ENCODE assay signal across 9 cellular contexts in genomic region chr9:70480405-70480980, GRCh38.
DNase-seq lines count a peak whose midpoint lies in the region; FAIRE-seq and TF ChIP-seq lines count a peak whose summit lies in the region.
"Had no signal": no experiment of that assay in that cellular context is flagged by ENCODE, and none has a peak within 500 bp of the region (broad histone marks: within the 10 kb centered on the region; RNA-seq: fewer than 3 reads in every experiment).

No MANE protein-coding gene starts in this region.

- no peaks in the 10 kb centered on the region for H3K27me3 ChIP-seq in esophagus squamous epithelium

- FAIRE-seq in HTR-8/SVneo (lab: Jason Lieb, UNC): no peak

- no peaks in the 10 kb centered on the region for H3K9me3 ChIP-seq in esophagus squamous epithelium

- peaks cover 0 to 6% (median 0%) of the 10 kb centered on the region in 3 donors for H3K27me3 Mint-ChIP-seq in CD14-positive monocyte (ENCODE audit: low read depth in 3 of 3)
- no peaks in the 10 kb centered on the region for H3K27me3 Mint-ChIP-seq in activated T-cell treated with anti-CD3 and anti-CD28 coated beads, Interleukin-2, amount 50 U/mL, for 24 hours

- no peak overlapping the region for H3K27ac Mint-ChIP-seq in CD14-positive monocyte
- H3K27ac Mint-ChIP-seq in activated T-cell treated with anti-CD3 and anti-CD28 coated beads, Interleukin-2, amount 50 U/mL, for 24 hours: no peak overlapping the region

- peak in 2 of 4 donors; percentile 65 to 83 for TF ChIP-seq POLR2A in esophagus squamous epithelium (IDR thresholded peaks at IDR 0.05)

- H3K36me3 Mint-ChIP-seq in CD14-positive monocyte: no peaks in the 10 kb centered on the region
- H3K36me3 Mint-ChIP-seq in activated T-cell treated with anti-CD3 and anti-CD28 coated beads, Interleukin-2, amount 50 U/mL, for 24 hours (ENCODE audit: low read depth): no peaks in the 10 kb centered on the region

- no peaks in the 10 kb centered on the region for H3K36me3 ChIP-seq in esophagus squamous epithelium

- H3K4me1 Mint-ChIP-seq in CD14-positive monocyte: peaks cover 10% of the 10 kb centered on the region
- H3K4me1 Mint-ChIP-seq in activated T-cell treated with anti-CD3 and anti-CD28 coated beads, Interleukin-2, amount 50 U/mL, for 24 hours (ENCODE audit: low read depth): peaks cover 12% of the 10 kb centered on the region

- no peak for TF ChIP-seq CTCF in AG10803 (conservative IDR thresholded peaks at IDR 0.05; ENCODE audit: low read length)
- no peak for TF ChIP-seq CTCF in esophagus squamous epithelium (IDR thresholded peaks at IDR 0.05)
- no peak for TF ChIP-seq CTCF in CD14-positive monocyte (IDR thresholded peaks at IDR 0.05)

- no peaks in the 10 kb centered on the region for H3K9me3 Mint-ChIP-seq in CD14-positive monocyte
- H3K9me3 Mint-ChIP-seq in activated T-cell treated with anti-CD3 and anti-CD28 coated beads, Interleukin-2, amount 50 U/mL, for 24 hours: no peaks in the 10 kb centered on the region

- H3K4me1 ChIP-seq in esophagus squamous epithelium: peaks cover 38 to 82% (median 64%) of the 10 kb centered on the region in 3 donors

- 1 to 33% methylated on average over 10 to 13 of the region's 15 CpGs for WGBS in esophagus squamous epithelium, 2 donors

- H3K27ac ChIP-seq in esophagus squamous epithelium: peak overlapping the region; percentile 92 to 97 (median 96)
- H3K27ac ChIP-seq: KMS-11 had no signal

- H3K4me3 Mint-ChIP-seq in CD14-positive monocyte: peak overlapping the region in 1 of 2 donors; percentile 31
- H3K4me3 Mint-ChIP-seq in activated T-cell treated with anti-CD3 and anti-CD28 coated beads, Interleukin-2, amount 50 U/mL, for 24 hours: no peak overlapping the region

- intact Hi-C loops in esophagus squamous epithelium (cut with DNase I) (loop anchor here (2.0 kb wide), 1 partner anchor 60 kb away; no protein-coding TSS in a partner anchor), CD14-positive monocyte (cut with micrococcal nuclease) (loop anchor here (5.0 to 10.0 kb wide), 3 partner anchors 56 to 122 kb away; no protein-coding TSS in a partner anchor)

- H3K4me3 ChIP-seq in AG10803 (ENCODE audit: low read length) (peak overlapping the region; percentile 15; the same call in 1 of the 2 replicates), esophagus squamous epithelium (peak overlapping the region in 3 of 4 donors; percentile 1 to 18 (median 18))

- DNase-seq in AG10803 (ENCODE audit: low read depth): peak; percentile 54
- peak; percentile 66 for DNase-seq in NCI-H748 treated with DMSO at 0.1 percent for 48 hours (lab: John Stamatoyannopoulos, UW)
- DNase-seq in esophagus squamous epithelium (lab: John Stamatoyannopoulos, UW): no peak
- peak; percentile 76 for DNase-seq in non-pigmented ciliary epithelial cell (ENCODE audit: low read depth)
- DNase-seq in CD14-positive monocyte (ENCODE audit: low spot score): no peak
- no peak for DNase-seq in stimulated activated CD4-positive, alpha-beta T cell treated with anti-CD3 and anti-CD28 coated beads, Interleukin-4, amount 100 ng/mL, for 4 hours
- DNase-seq in activated T-cell treated with anti-CD3 and anti-CD28 coated beads, Interleukin-2, amount 50 U/mL, for 24 hours: no peak
- no peak for DNase-seq in HTR-8/SVneo (ENCODE audit: insufficient read length, low spot score)

Comparison
In these comparisons a context has a peak if more than half of its experiments do, and no peak if none do; other contexts are left out.
1. DNase-seq: peak in AG10803 (single experiment), NCI-H748 treated with DMSO at 0.1 percent for 48 hours (single experiment) and non-pigmented ciliary epithelial cell (single experiment); none in esophagus squamous epithelium (single experiment), CD14-positive monocyte (single experiment), stimulated activated CD4-positive, alpha-beta T cell treated with anti-CD3 and anti-CD28 coated beads, Interleukin-4, amount 100 ng/mL, for 4 hours (0 of 2), activated T-cell treated with anti-CD3 and anti-CD28 coated beads, Interleukin-2, amount 50 U/mL, for 24 hours (single experiment) and HTR-8/SVneo (single experiment).